28 cellular contexts compared by ENCODE assay signal in the genomic region with DNA sequence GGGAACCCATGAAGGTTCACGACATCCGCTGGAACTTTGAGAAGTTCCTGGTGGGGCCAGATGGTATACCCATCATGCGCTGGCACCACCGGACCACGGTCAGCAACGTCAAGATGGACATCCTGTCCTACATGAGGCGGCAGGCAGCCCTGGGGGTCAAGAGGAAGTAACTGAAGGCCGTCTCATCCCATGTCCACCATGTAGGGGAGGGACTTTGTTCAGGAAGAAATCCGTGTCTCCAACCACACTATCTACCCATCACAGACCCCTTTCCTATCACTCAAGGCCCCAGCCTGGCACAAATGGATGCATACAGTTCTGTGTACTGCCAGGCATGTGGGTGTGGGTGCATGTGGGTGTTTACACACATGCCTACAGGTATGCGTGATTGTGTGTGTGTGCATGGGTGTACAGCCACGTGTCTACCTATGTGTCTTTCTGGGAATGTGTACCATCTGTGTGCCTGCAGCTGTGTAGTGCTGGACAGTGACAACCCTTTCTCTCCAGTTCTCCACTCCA. TPM values are rescaled to one million over a fixed set of nuclear protein-coding genes. Genes with fewer than 3 reads are reported as not detected.
A peak's percentile ranks its signal among the peaks of the same experiment; 100 is the strongest.
DNase-seq lines count a peak whose midpoint lies in the region; ATAC-seq, FAIRE-seq and TF ChIP-seq lines count a peak whose summit lies in the region.
"Had no signal": no experiment of that assay in that cellular context is flagged by ENCODE, and none has a peak within 500 bp of the region (broad histone marks: within the 10 kb centered on the region; RNA-seq: fewer than 3 reads in every experiment).

No MANE protein-coding gene starts in this region.

- H3K4me3 Mint-ChIP-seq in stimulated activated effector memory CD8-positive, alpha-beta T cell treated with anti-CD3 and anti-CD28 coated beads, Interleukin-12 subunit alpha, Interleukin-12 subunit beta, amount 100 ng/mL, for 72 hours = no peak overlapping the region
- no peak overlapping the region for H3K4me3 Mint-ChIP-seq in activated CD8-positive, alpha-beta memory T cell treated with anti-CD3 and anti-CD28 coated beads, Interleukin-2, amount 10 ng/mL, durations not matched to agents 7 days and 5 days
- H3K4me3 Mint-ChIP-seq: activated naive CD8-positive, alpha-beta T cell treated with anti-CD3 and anti-CD28 coated beads, Interleukin-2, amount 10 ng/mL, durations not matched to agents 7 days and 5 days; immature natural killer cell; natural killer cell treated with Interleukin-12 subunit alpha and Interleukin-12 subunit beta and Interleukin-15 and Interleukin-18, amount 100 ng/mL, for 72 hours had no signal

- POLR2A ChIA-PET in HEK293 (lab: Yijun Ruan, JAX) = no interaction called here

- H3K36me3 Mint-ChIP-seq in stimulated activated effector memory CD8-positive, alpha-beta T cell treated with anti-CD3 and anti-CD28 coated beads, Interleukin-12 subunit alpha, Interleukin-12 subunit beta, amount 100 ng/mL, for 72 hours = peaks cover 100% of the 10 kb centered on the region
- H3K36me3 Mint-ChIP-seq in activated CD8-positive, alpha-beta memory T cell treated with anti-CD3 and anti-CD28 coated beads, Interleukin-2, amount 10 ng/mL, durations not matched to agents 7 days and 5 days = peaks cover 30% of the 10 kb centered on the region

- no peak overlapping the region for H3K4me3 ChIP-seq in HEK293 (ENCODE audit: low read depth, low read length)
- H3K4me3 ChIP-seq in gastroesophageal sphincter = no peak overlapping the region
- H3K4me3 ChIP-seq in dorsolateral prefrontal cortex = no peak overlapping the region
- H3K4me3 ChIP-seq in effector memory CD4-positive, alpha-beta T cell (ENCODE audit: insufficient read depth, low read depth, low read length, poor library complexity, severe bottlenecking) = no peak overlapping the region
- H3K4me3 ChIP-seq: body of pancreas, ovary, SK-N-MC had no signal

- H3K27me3 Mint-ChIP-seq in activated CD8-positive, alpha-beta memory T cell treated with anti-CD3 and anti-CD28 coated beads, Interleukin-2, amount 10 ng/mL, durations not matched to agents 7 days and 5 days = no peaks in the 10 kb centered on the region
- H3K27me3 Mint-ChIP-seq: activated naive CD8-positive, alpha-beta T cell treated with anti-CD3 and anti-CD28 coated beads, Interleukin-2, amount 10 ng/mL, durations not matched to agents 7 days and 5 days; natural killer cell treated with Interleukin-12 subunit alpha and Interleukin-12 subunit beta and Interleukin-15 and Interleukin-18, amount 100 ng/mL, for 72 hours had no signal

- H3K27me3 ChIP-seq in gastroesophageal sphincter = no peaks in the 10 kb centered on the region
- no peaks in the 10 kb centered on the region for H3K27me3 ChIP-seq in dorsolateral prefrontal cortex
- H3K27me3 ChIP-seq in effector memory CD4-positive, alpha-beta T cell (replicated peaks; ENCODE audit: control insufficient read depth, insufficient read depth, low read length, poor library complexity, severe bottlenecking) = no peaks in the 10 kb centered on the region
- H3K27me3 ChIP-seq: body of pancreas, foreskin keratinocyte, ovary had no signal

- WGBS in gastroesophageal sphincter (ENCODE audit: low coverage in 1 of 2), 2 donors = 100% methylated on average over 2 of the region's 11 CpGs; no CpG with 5 or more reads in 1 of the 2 donors

- H3K27ac ChIP-seq in HEK293 (ENCODE audit: extremely low read depth, low read depth, low read length) (no peak overlapping the region), gastroesophageal sphincter (peak overlapping the region in 3 of 4 donors; percentile 75 to 91 (median 89)), dorsolateral prefrontal cortex (no peak overlapping the region)
- H3K27ac ChIP-seq in effector memory CD4-positive, alpha-beta T cell (ENCODE audit: insufficient read depth, low read length, poor library complexity, severe bottlenecking) = no peak overlapping the region
- H3K27ac ChIP-seq: C4-2B, foreskin keratinocyte, HL-60, SK-N-MC had no signal

- TF ChIP-seq EP300 in gastroesophageal sphincter (IDR thresholded peaks at IDR 0.05) = no peak

- intact Hi-C loops in dorsolateral prefrontal cortex (cut with DNase I) = no loop called here

- H3K9me3 ChIP-seq in HEK293 (ENCODE audit: control insufficient read depth, insufficient read depth, low read depth, low read length) = no peaks in the 10 kb centered on the region
- H3K9me3 ChIP-seq in gastroesophageal sphincter = no peaks in the 10 kb centered on the region
- H3K9me3 ChIP-seq in effector memory CD4-positive, alpha-beta T cell (ENCODE audit: control insufficient read depth, low read length) = no peaks in the 10 kb centered on the region
- H3K9me3 ChIP-seq: body of pancreas, ovary had no signal

- H3K4me1 ChIP-seq in HEK293 (ENCODE audit: control insufficient read depth, insufficient read depth, low read length) (no peaks in the 10 kb centered on the region), gastroesophageal sphincter (peaks cover 5 to 79% (median 34%) of the 10 kb centered on the region in 3 donors)
- H3K4me1 ChIP-seq in effector memory CD4-positive, alpha-beta T cell (ENCODE audit: control insufficient read depth, insufficient read depth, low read length, poor library complexity, severe bottlenecking) = no peaks in the 10 kb centered on the region

- ATAC-seq in gastroesophageal sphincter = no peak
- ATAC-seq in stimulated activated effector memory CD8-positive, alpha-beta T cell treated with anti-CD3 and anti-CD28 coated beads, Interleukin-12 subunit alpha, Interleukin-12 subunit beta, amount 100 ng/mL, for 72 hours = no peak
- ATAC-seq in activated CD8-positive, alpha-beta memory T cell treated with anti-CD3 and anti-CD28 coated beads, Interleukin-2, amount 10 ng/mL, durations not matched to agents 7 days and 5 days = no peak
- ATAC-seq: body of pancreas; foreskin keratinocyte; HCT116; natural killer cell treated with Interleukin-12 subunit alpha and Interleukin-12 subunit beta and Interleukin-15 and Interleukin-18, amount 100 ng/mL, for 72 hours had no signal

- no peaks in the 10 kb centered on the region for H3K9me3 Mint-ChIP-seq in stimulated activated effector memory CD8-positive, alpha-beta T cell treated with anti-CD3 and anti-CD28 coated beads, Interleukin-12 subunit alpha, Interleukin-12 subunit beta, amount 100 ng/mL, for 72 hours
- no peaks in the 10 kb centered on the region for H3K9me3 Mint-ChIP-seq in activated CD8-positive, alpha-beta memory T cell treated with anti-CD3 and anti-CD28 coated beads, Interleukin-2, amount 10 ng/mL, durations not matched to agents 7 days and 5 days (ENCODE audit: low read depth)
- H3K9me3 Mint-ChIP-seq: activated naive CD8-positive, alpha-beta T cell treated with anti-CD3 and anti-CD28 coated beads, Interleukin-2, amount 10 ng/mL, durations not matched to agents 7 days and 5 days; immature natural killer cell; natural killer cell treated with Interleukin-12 subunit alpha and Interleukin-12 subunit beta and Interleukin-15 and Interleukin-18, amount 100 ng/mL, for 72 hours had no signal

- TF ChIP-seq POLR2A in GM12892 (IDR thresholded peaks at IDR 0.05; ENCODE audit: low read depth, low read length) (peak; percentile 37; the same call in 1 of the 2 replicates), gastroesophageal sphincter (IDR thresholded peaks at IDR 0.05) (peak in 1 of 2 donors; percentile 5)

- H3K36me3 ChIP-seq in HEK293 (ENCODE audit: control insufficient read depth in 2 of 2, insufficient read depth in 1 of 2, low read length in 2 of 2) (peaks cover 5 to 61% of the 10 kb centered on the region in 2 experiments; a peak in 2 of 3 replicates), gastroesophageal sphincter (peaks cover 0 to 96% of the 10 kb centered on the region in 2 donors)
- H3K36me3 ChIP-seq in effector memory CD4-positive, alpha-beta T cell (ENCODE audit: control insufficient read depth, insufficient read depth, low read length) = peaks cover 58% of the 10 kb centered on the region
- H3K36me3 ChIP-seq: ovary had no signal

- peaks cover 14% of the 10 kb centered on the region for H3K4me1 Mint-ChIP-seq in stimulated activated effector memory CD8-positive, alpha-beta T cell treated with anti-CD3 and anti-CD28 coated beads, Interleukin-12 subunit alpha, Interleukin-12 subunit beta, amount 100 ng/mL, for 72 hours
- no peaks in the 10 kb centered on the region for H3K4me1 Mint-ChIP-seq in activated CD8-positive, alpha-beta memory T cell treated with anti-CD3 and anti-CD28 coated beads, Interleukin-2, amount 10 ng/mL, durations not matched to agents 7 days and 5 days
- H3K4me1 Mint-ChIP-seq: activated naive CD8-positive, alpha-beta T cell treated with anti-CD3 and anti-CD28 coated beads, Interleukin-2, amount 10 ng/mL, durations not matched to agents 7 days and 5 days; immature natural killer cell had no signal

- no peak for FAIRE-seq in GM12892 (lab: Jason Lieb, UNC)

- TF ChIP-seq CTCF in HEK293 (tag by site-specific recombination; IDR thresholded peaks at IDR 0.05) (no peak), gastroesophageal sphincter (IDR thresholded peaks at IDR 0.05) (no peak), dorsolateral prefrontal cortex (IDR thresholded peaks at IDR 0.05 in 54 of 56, conservative IDR thresholded peaks at IDR 0.05 in 2 of 56; ENCODE audit: low read depth in 1 of 56, partially characterized antibody in 56 of 56) (no peak)

- DNase-seq in GM12892 (ENCODE audit: insufficient read length) = no peak
- no peak for DNase-seq in stimulated activated effector memory CD8-positive, alpha-beta T cell treated with anti-CD3 and anti-CD28 coated beads, Interleukin-12 subunit alpha, Interleukin-12 subunit beta, amount 100 ng/mL, for 72 hours (ENCODE audit: low spot score in 2 of 2)
- DNase-seq in dorsolateral prefrontal cortex = no peak
- no peak for DNase-seq in effector memory CD4-positive, alpha-beta T cell
- DNase-seq in activated CD8-positive, alpha-beta memory T cell treated with anti-CD3 and anti-CD28 coated beads, Interleukin-2, amount 10 ng/mL, durations not matched to agents 7 days and 5 days = no peak
- DNase-seq: activated naive CD8-positive, alpha-beta T cell treated with anti-CD3 and anti-CD28 coated beads, Interleukin-2, amount 10 ng/mL, durations not matched to agents 7 days and 5 days; body of pancreas; Calu3; DND-41; effector CD4-positive, alpha-beta T cell; erythroblast; foreskin keratinocyte; hippocampal formation; immature natural killer cell; NCI-H1092 treated with DMSO at 0.1 percent for 48 hours; NCI-H2029 treated with DMSO at 0.1 percent for 48 hours; NCI-H226; ovary; RPMI8226; stimulated activated CD8-positive, alpha-beta memory T cell treated with anti-CD3 and anti-CD28 coated beads, Interleukin-4, amount 100 ng/mL, for 48 hours; T-helper 2 cell had no signal

- CTCF ChIA-PET in HEK293 (lab: Yijun Ruan, JAX) = no interaction called here
- CTCF ChIA-PET in activated CD8-positive, alpha-beta memory T cell treated with anti-CD3 and anti-CD28 coated beads, Interleukin-2, amount 10 ng/mL, durations not matched to agents 7 days and 5 days (lab: Charles Lee) = no interaction called here

- H3K27ac Mint-ChIP-seq in stimulated activated effector memory CD8-positive, alpha-beta T cell treated with anti-CD3 and anti-CD28 coated beads, Interleukin-12 subunit alpha, Interleukin-12 subunit beta, amount 100 ng/mL, for 72 hours = peak overlapping the region; percentile 84
- H3K27ac Mint-ChIP-seq in activated CD8-positive, alpha-beta memory T cell treated with anti-CD3 and anti-CD28 coated beads, Interleukin-2, amount 10 ng/mL, durations not matched to agents 7 days and 5 days = no peak overlapping the region
- H3K27ac Mint-ChIP-seq: activated naive CD8-positive, alpha-beta T cell treated with anti-CD3 and anti-CD28 coated beads, Interleukin-2, amount 10 ng/mL, durations not matched to agents 7 days and 5 days; natural killer cell treated with Interleukin-12 subunit alpha and Interleukin-12 subunit beta and Interleukin-15 and Interleukin-18, amount 100 ng/mL, for 72 hours had no signal

RNA-seq across cellular contexts. Expression of a gene that starts 7.6 kb away (rescaled TPM):
- polyA plus RNA-seq in GM12892 (2012; ENCODE audit: missing spikeins) = 2.2 TPM
- total RNA-seq in gastroesophageal sphincter (1,000 to 10,000 TPM in 3 of 4 donors, 100 to 1,000 TPM in 1; 690 to 3,141 (median 1,517) TPM), dorsolateral prefrontal cortex (100 to 1,000 TPM in 5 of 120 experiments, 10 to 100 TPM in 115; 15.1 to 151 (median 46.9) TPM)
- total RNA-seq in activated CD8-positive, alpha-beta memory T cell treated with anti-CD3 and anti-CD28 coated beads, Interleukin-2, amount 10 ng/mL, durations not matched to agents 7 days and 5 days = not detected
- total RNA-seq: activated naive CD8-positive, alpha-beta T cell treated with anti-CD3 and anti-CD28 coated beads, Interleukin-2, amount 10 ng/mL, durations not matched to agents 7 days and 5 days; Calu3; natural killer cell treated with Interleukin-12 subunit alpha and Interleukin-12 subunit beta and Interleukin-15 and Interleukin-18, amount 100 ng/mL, for 72 hours had no signal

RNA-seq across cellular contexts. Expression of a gene that starts 52.8 kb away (rescaled TPM):
- 187 TPM for polyA plus RNA-seq in GM12892 (2012; ENCODE audit: missing spikeins)
- 100 to 1,000 TPM in 2 of 4 donors, 10 to 100 TPM in 2; 74.2 to 142 (median 97.9) TPM for total RNA-seq in gastroesophageal sphincter
- 10 to 100 TPM; 39.3 to 76.8 (median 57.4) TPM for total RNA-seq in dorsolateral prefrontal cortex
- total RNA-seq in activated CD8-positive, alpha-beta memory T cell treated with anti-CD3 and anti-CD28 coated beads, Interleukin-2, amount 10 ng/mL, durations not matched to agents 7 days and 5 days = 100 to 1,000 TPM; 136 to 201 TPM

Comparison
In these comparisons a context has a peak if more than half of its experiments do, and no peak if none do; other contexts are left out.
1. H3K27ac ChIP-seq: peak in gastroesophageal sphincter (3 of 4); none in HEK293 (single experiment), dorsolateral prefrontal cortex (0 of 59) and effector memory CD4-positive, alpha-beta T cell (single experiment).
2. RNA of a gene that starts 7.6 kb away (total RNA-seq): 690 to 3,141 TPM in gastroesophageal sphincter and 15.1 to 151 TPM in dorsolateral prefrontal cortex; not detected in activated CD8-positive, alpha-beta memory T cell treated with anti-CD3 and anti-CD28 coated beads, Interleukin-2, amount 10 ng/mL, durations not matched to agents 7 days and 5 days; every median in the first group is over 10 times any median in the second.